Comparison of ENCODE assay signal across 15 cellular contexts in genomic region chr19:27745978-27746542, GRCh38.
"Had no signal": no experiment of that assay in that cellular context is flagged by ENCODE, and none has a peak within 500 bp of the region (broad histone marks: within the 10 kb centered on the region; RNA-seq: fewer than 3 reads in every experiment).

No MANE protein-coding gene starts in this region.

- H3K4me3 ChIP-seq: cardiac muscle cell, pancreas had no signal

- H3K27ac Mint-ChIP-seq: activated naive CD4-positive, alpha-beta T cell treated with anti-CD3 and anti-CD28 coated beads for 36 hours; activated T-cell treated with anti-CD3 and anti-CD28 coated beads, Interleukin-2, amount 50 U/mL, for 72 hours; neural progenitor cell; stimulated activated effector memory CD8-positive, alpha-beta T cell treated with anti-CD3 and anti-CD28 coated beads, Interleukin-12 subunit alpha, Interleukin-12 subunit beta, amount 100 ng/mL, for 72 hours had no signal

- H3K4me1 ChIP-seq: pancreas had no signal

- H3K4me3 Mint-ChIP-seq: activated naive CD4-positive, alpha-beta T cell treated with anti-CD3 and anti-CD28 coated beads for 36 hours; activated T-cell treated with anti-CD3 and anti-CD28 coated beads, Interleukin-2, amount 50 U/mL, for 72 hours; immature natural killer cell; neural progenitor cell; stimulated activated effector memory CD8-positive, alpha-beta T cell treated with anti-CD3 and anti-CD28 coated beads, Interleukin-12 subunit alpha, Interleukin-12 subunit beta, amount 100 ng/mL, for 72 hours had no signal

- H3K9ac ChIP-seq: neural progenitor cell had no signal

- H2AFZ ChIP-seq: neural progenitor cell had no signal

- DNase-seq: activated CD4-positive, alpha-beta T cell treated with anti-CD3 and anti-CD28 coated beads, Interleukin-2, amount 50 U/mL, for 4 hours; activated naive CD4-positive, alpha-beta T cell treated with anti-CD3 and anti-CD28 coated beads for 36 hours; activated T-cell treated with anti-CD3 and anti-CD28 coated beads, Interleukin-2, amount 50 U/mL, for 72 hours; cortex of kidney; effector memory CD4-positive, alpha-beta T cell; immature natural killer cell; mesenchymal stem cell; small intestine had no signal

- FAIRE-seq: astrocyte, pancreas, small intestine had no signal

- ATAC-seq: activated CD4-positive, CD25-positive, alpha-beta regulatory T cell treated with anti-CD3 and anti-CD28 coated beads, Interleukin-2, amount 50 U/mL, for 24 hours; activated T-cell treated with anti-CD3 and anti-CD28 coated beads, Interleukin-2, amount 50 U/mL, for 72 hours; stimulated activated effector memory CD8-positive, alpha-beta T cell treated with anti-CD3 and anti-CD28 coated beads, Interleukin-12 subunit alpha, Interleukin-12 subunit beta, amount 100 ng/mL, for 72 hours had no signal

- H3K9me3 ChIP-seq: pancreas had no signal

- H3K36me3 ChIP-seq: cardiac muscle cell, neural progenitor cell, pancreas had no signal

- H3K36me3 Mint-ChIP-seq: stimulated activated effector memory CD8-positive, alpha-beta T cell treated with anti-CD3 and anti-CD28 coated beads, Interleukin-12 subunit alpha, Interleukin-12 subunit beta, amount 100 ng/mL, for 72 hours had no signal

- H3K27me3 ChIP-seq: cardiac muscle cell, pancreas, tibial nerve had no signal

- H3K27ac ChIP-seq: cardiac muscle cell, neural progenitor cell, pancreas, tibial nerve had no signal

- H3K4me1 Mint-ChIP-seq: stimulated activated effector memory CD8-positive, alpha-beta T cell treated with anti-CD3 and anti-CD28 coated beads, Interleukin-12 subunit alpha, Interleukin-12 subunit beta, amount 100 ng/mL, for 72 hours had no signal
